Comparison of ENCODE assay signal across 8 cellular contexts in the genomic region with DNA sequence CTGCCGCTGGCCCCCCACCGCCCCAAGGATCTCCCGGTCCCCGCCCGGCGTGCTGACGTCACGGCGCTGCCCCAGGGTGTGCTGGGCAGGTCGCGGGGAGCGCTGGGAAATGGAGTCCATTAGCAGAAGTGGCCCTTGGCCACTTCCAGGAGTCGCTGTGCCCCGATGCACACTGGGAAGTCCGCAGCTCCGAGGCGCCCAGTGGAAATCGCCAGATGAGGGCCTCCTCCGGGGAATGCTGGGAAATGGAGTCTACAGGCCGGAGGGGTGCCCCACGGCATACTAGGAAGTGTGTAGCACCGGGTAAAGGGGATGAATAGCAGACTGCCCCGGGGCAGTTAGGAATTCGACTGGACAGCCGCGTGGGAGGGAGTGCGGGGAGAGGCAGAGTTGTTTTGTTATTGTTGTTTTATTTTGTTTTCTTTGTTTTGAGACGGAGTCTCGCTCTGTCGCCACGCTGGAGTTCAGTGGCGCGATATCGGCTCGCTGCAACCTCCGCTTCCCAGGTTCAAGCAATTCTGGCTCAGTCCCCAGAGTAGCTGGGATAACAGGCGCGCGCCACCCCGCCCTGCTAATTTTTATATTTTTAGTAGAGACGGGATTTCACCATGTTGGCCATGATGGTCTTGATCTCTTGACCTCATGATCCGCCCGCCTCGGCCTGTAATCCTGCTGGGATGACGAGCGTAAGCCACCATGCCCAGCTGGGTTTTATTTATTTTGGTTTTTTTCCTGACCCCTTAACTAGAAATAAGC. TPM values are rescaled to one million over a fixed set of nuclear protein-coding genes. Genes with fewer than 3 reads are reported as not detected.
DNase-seq lines count a peak whose midpoint lies in the region; ATAC-seq, FAIRE-seq and TF ChIP-seq lines count a peak whose summit lies in the region.

Gene PPP1R12C (minus strand): TSS at position 2 of the 756 bp plus-strand sequence. CDS start 94 bp downstream, outside the sequence.

- in situ Hi-C loops in HepG2 (cut with HindIII; ENCODE audit: extremely low pct_ligation_motif_present, low pct_unique_long_range_greater_than_20kb) = no loop called here

- peaks cover 0 to 6% of the 10 kb centered on the region in 2 experiments; a peak in 2 of 5 replicates for H3K27me3 ChIP-seq in HepG2 (ENCODE audit: control insufficient read depth in 1 of 2, insufficient read depth in 2 of 2, low read length in 2 of 2)

- TF ChIP-seq EP300 in HepG2 (IDR thresholded peaks at IDR 0.05; ENCODE audit: low read depth in 2 of 2, low read length in 2 of 2) (peak in 1 of 2 experiments; percentile 53; a peak in 1 of 4 replicates), HepG2 (CRISPR knock-in tag; IDR thresholded peaks at IDR 0.05; ENCODE audit: borderline replicate concordance) (no peak)

- ATAC-seq in GM19397 (IDR thresholded peaks at IDR 0.05; ENCODE audit: unreplicated experiment) (peak; percentile 91), HG03571 (IDR thresholded peaks at IDR 0.05; ENCODE audit: unreplicated experiment) (peak; percentile 79), HepG2 (peak; percentile 92)

- POLR2A ChIA-PET in HepG2 (lab: Yijun Ruan, JAX) = interaction anchor here (0.5 to 1.7 kb wide), 15 partner anchors 9 to 507 kb away, joined by 3 to 7 read pairs (median 4); partner anchors contain the start of genes FIZ1, ISOC2, RDH13 and UBE2S

- DNase-seq in NCI-H82 (lab: John Stamatoyannopoulos, UW) = peak; percentile 99
- peak; percentile 95 to 97 for DNase-seq in activated CD4-positive, alpha-beta T cell treated with anti-CD3 and anti-CD28 coated beads, Interleukin-2, amount 50 U/mL, for 48 hours
- DNase-seq in dermis microvascular lymphatic vessel endothelial cell (ENCODE audit: low read depth in 2 of 2) = peak; percentile 97 to 99
- peak; percentile 97 for DNase-seq in HepG2 (ENCODE audit: low spot score)
- DNase-seq in stimulated activated CD4-positive, alpha-beta T cell treated with anti-CD3 and anti-CD28 coated beads, Interleukin-4, amount 100 ng/mL, for 1 hour = peak; percentile 98

- H3K36me3 ChIP-seq in HepG2 (replicated peaks in 1 of 2; ENCODE audit: control insufficient read depth in 1 of 2, insufficient read depth in 2 of 2, low read length in 2 of 2) = 0 out of 5 replicates have a peak, but pooled peaks cover 0 to 2% of the 10 kb centered on the region in 2 experiments

- H2AFZ ChIP-seq in HepG2 (ENCODE audit: low read length) = no peak within 1 kb of the TSS

- peaks cover 32% of the 10 kb centered on the region for H3K79me2 ChIP-seq in HepG2 (ENCODE audit: insufficient read depth, low read length)

- TF ChIP-seq CTCF in C4-2B (conservative IDR thresholded peaks at IDR 0.05) (no peak), HepG2 (CRISPR knock-in tag; IDR thresholded peaks at IDR 0.05) (peak; percentile 12; the same call in 1 of the 2 replicates)

- H3K4me2 ChIP-seq in HepG2 (ENCODE audit: low read depth, low read length) = peak within 1 kb of the TSS; percentile 98

- H4K20me1 ChIP-seq in HepG2 (ENCODE audit: insufficient read depth, low read length) = peaks cover 14% of the 10 kb centered on the region

- H3K4me1 ChIP-seq in HepG2 (ENCODE audit: insufficient read depth, low read length) = peaks cover 43% of the 10 kb centered on the region

- CTCF ChIA-PET in HepG2 (lab: Yijun Ruan, JAX; ENCODE audit: low intra/inter-chr PET ratio, low total read pairs) = no interaction called here

- BruUV-seq in HepG2 (replicated peaks; lab: Mats Ljungman, UMichigan) = TSS peak; percentile 95

- WGBS in HepG2 (ENCODE audit: low lambda C conversion rate) = under 1% methylated on average over 46 of the region's 46 CpGs

- H3K9me3 ChIP-seq in HepG2 (ENCODE audit: low read length) = no peaks in the 10 kb centered on the region

- peak within 1 kb of the TSS; percentile 86 to 99 (median 98) for H3K4me3 ChIP-seq in HepG2 (replicated peaks in 1 of 3; ENCODE audit: insufficient read depth in 1 of 3, low read depth in 2 of 3, low read length in 3 of 3)

- H3K27ac ChIP-seq in C4-2B (peak within 1 kb of the TSS; percentile 74), HepG2 (ENCODE audit: extremely low read length, insufficient read depth, low read length) (peak within 1 kb of the TSS; percentile 47)

- FAIRE-seq in HepG2 (lab: Jason Lieb, UNC) = peak; percentile 86

- peak within 1 kb of the TSS; percentile 85 for H3K9ac ChIP-seq in HepG2 (ENCODE audit: insufficient read depth, low read depth, low read length)

- intact Hi-C loops in HepG2 (cut with micrococcal nuclease; ENCODE audit: unreplicated experiment) = loop anchor here (1.0 kb wide), 1 partner anchor 89 kb away; no protein-coding TSS in a partner anchor

- TF ChIP-seq POLR2A in HepG2 (IDR thresholded peaks at IDR 0.05; ENCODE audit: insufficient read depth in 1 of 2, low read depth in 2 of 2, low read length in 2 of 2) = peak; percentile 50 to 76; a peak in 3 of 4 replicates

- TF ChIP-seq RAD21 in HepG2 (CRISPR knock-in tag; IDR thresholded peaks at IDR 0.05) = no peak

TF ChIP-seq in HepG2, 621 proteins besides CTCF, POLR2A, EP300 and RAD21 (continues in another document):
- TF ChIP-seq E2F1 (CRISPR knock-in tag; IDR thresholded peaks at IDR 0.05) (no peak; the same call in 1 of the 2 replicates), ZNF589 (CRISPR knock-in tag; conservative IDR thresholded peaks at IDR 0.05) (no peak), YY1 (IDR thresholded peaks at IDR 0.05; ENCODE audit: insufficient read depth, insufficient replicate concordance, low read depth, low read length) (peak; percentile 80), TEAD3 (CRISPR knock-in tag; optimal IDR thresholded peaks at IDR 0.05; ENCODE audit: borderline replicate concordance) (peak; percentile 67), U2AF1 (optimal IDR thresholded peaks at IDR 0.05; ENCODE audit: low read depth, low read length) (no peak), MYC (CRISPR knock-in tag; IDR thresholded peaks at IDR 0.05; ENCODE audit: borderline replicate concordance) (0 out of 2 replicates have a peak, but pooled peaks have one; percentile 22), ELF1 (CRISPR knock-in tag; IDR thresholded peaks at IDR 0.05) (peak; percentile 96), MIXL1 (CRISPR knock-in tag; IDR thresholded peaks at IDR 0.05) (peak; percentile 54; the same call in 1 of the 2 replicates), ZNF619 (CRISPR knock-in tag; IDR thresholded peaks at IDR 0.05) (peak; percentile 54; the same call in 1 of the 2 replicates)
- TF ChIP-seq, protein P1, sequence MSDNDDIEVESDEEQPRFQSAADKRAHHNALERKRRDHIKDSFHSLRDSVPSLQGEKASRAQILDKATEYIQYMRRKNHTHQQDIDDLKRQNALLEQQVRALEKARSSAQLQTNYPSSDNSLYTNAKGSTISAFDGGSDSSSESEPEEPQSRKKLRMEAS (IDR thresholded peaks at IDR 0.05) = peak; percentile 40

RNA-seq across cellular contexts. Expression of gene PPP1R12C, which starts in this region (rescaled TPM):
- total RNA-seq in dermis microvascular lymphatic vessel endothelial cell (21.1 and 34.4 TPM in 2 replicates), HepG2 (2016; rRNA removed; fragmentation: Illumina TruSeq; extraction: Trizol) (13.0 and 29.7 TPM in 2 replicates)
- total RNA-seq in HepG2 (2016; cell fraction: cytosol; rRNA removed; fragmentation: Illumina TruSeq; extraction: Trizol; ENCODE audit: low read depth) = 8.7 and 9.6 TPM in 2 replicates
- 10.7 and 30.4 TPM in 2 replicates for total RNA-seq in HepG2 (2016; cell fraction: insoluble cytoplasmic fraction; rRNA removed; fragmentation: Illumina TruSeq; extraction: Trizol)
- 16.0 and 19.8 TPM in 2 replicates for total RNA-seq in HepG2 (2016; cell fraction: membrane; rRNA removed; fragmentation: Illumina TruSeq; extraction: Trizol)
- total RNA-seq in HepG2 (2016; cell fraction: nucleus; rRNA removed; fragmentation: Illumina TruSeq; extraction: Trizol) = 33.8 and 39.8 TPM in 2 replicates
- polyA plus RNA-seq in HepG2 (2011; rRNA removed) = 30.3 and 40.4 TPM in 2 replicates
- 13.1 and 19.7 TPM in 2 replicates for polyA plus RNA-seq in HepG2 (2011; cell fraction: cytosol; rRNA removed)
- 234 and 309 TPM in 2 replicates for polyA plus RNA-seq in HepG2 (2011; cell fraction: nucleus; rRNA removed)
- polyA plus RNA-seq in HepG2 (2012) = 30.8 and 39.8 TPM in 2 replicates
- 16.9 and 17.6 TPM in 2 replicates for polyA plus RNA-seq in HepG2 (2016; cell fraction: cytosol; fragmentation: Illumina TruSeq; extraction: Trizol; ENCODE audit: low read depth)
- polyA plus RNA-seq in HepG2 (2016; cell fraction: insoluble cytoplasmic fraction; fragmentation: Illumina TruSeq; extraction: Trizol; ENCODE audit: low read depth) = 21.3 and 29.2 TPM in 2 replicates
- polyA plus RNA-seq in HepG2 (2016; cell fraction: membrane; fragmentation: Illumina TruSeq; extraction: Trizol; ENCODE audit: low read depth) = 27.6 and 31.9 TPM in 2 replicates
- polyA plus RNA-seq in HepG2 (2016; cell fraction: nucleus; fragmentation: Illumina TruSeq; extraction: Trizol; ENCODE audit: insufficient read depth, low read depth) = 194 and 196 TPM in 2 replicates
- polyA minus RNA-seq in HepG2 (2011; rRNA and poly(A)+ RNA removed; ENCODE audit: low replicate concordance) = 20.6 and 25.3 TPM in 2 replicates
- 6.3 and 6.7 TPM in 2 replicates for polyA minus RNA-seq in HepG2 (2011; cell fraction: cytosol; rRNA and poly(A)+ RNA removed)
- 22.7 and 26.5 TPM in 2 replicates for polyA minus RNA-seq in HepG2 (2011; cell fraction: nucleus; rRNA and poly(A)+ RNA removed)

Comparison
In these comparisons a context has a peak if more than half of its experiments do, and no peak if none do; other contexts are left out.
1. Peak in every context shown above with its lines: DNase-seq, ATAC-seq, H3K4me3 ChIP-seq and H3K27ac ChIP-seq.